ENCODE assay signal across 12 cellular contexts in genomic region chr3:146929696-146930095, GRCh38.
"Had no signal": no experiment of that assay in that cellular context is flagged by ENCODE, and none has a peak within 500 bp of the region (broad histone marks: within the 10 kb centered on the region; RNA-seq: fewer than 3 reads in every experiment).

No MANE protein-coding gene starts in this region.

- DNase-seq: activated CD4-positive, alpha-beta T cell treated with anti-CD3 and anti-CD28 coated beads for 36 hours; activated CD4-positive, alpha-beta T cell treated with anti-CD3 and anti-CD28 coated beads, Interleukin-2, amount 50 U/mL, for 48 hours; activated gamma-delta T cell treated with Interleukin-2 at 50 U/mL for 16 hours; islet precursor cell; left lung; midbrain; nucleus accumbens; sigmoid colon; stimulated activated naive B cell treated with anti-CD40 and anti-IgM and Interleukin-4, amounts not matched to agents 10 μg/mL and 1 μg/mL and 100 μg/mL, for 72 hours; T-cell; upper lobe of right lung had no signal

- H3K36me3 ChIP-seq: cardiac muscle cell, left lung, sigmoid colon, upper lobe of right lung had no signal

- H3K27ac ChIP-seq: cardiac muscle cell, left lung, sigmoid colon, upper lobe of right lung had no signal

- H3K27me3 ChIP-seq: cardiac muscle cell, left lung, sigmoid colon, upper lobe of right lung had no signal

- H3K9me3 ChIP-seq: left lung, sigmoid colon, upper lobe of right lung had no signal

- H3K4me1 ChIP-seq: left lung, sigmoid colon, upper lobe of right lung had no signal

- H3K4me3 ChIP-seq: cardiac muscle cell, left lung, sigmoid colon, upper lobe of right lung had no signal
